Comparison of ENCODE assay signal across 8 cellular contexts in genomic region chr18:7568426-7568825, GRCh38. TPM values are rescaled to one million over a fixed set of nuclear protein-coding genes. Genes with fewer than 3 reads are reported as not detected.
DNase-seq lines count a peak whose midpoint lies in the region; ATAC-seq, FAIRE-seq and TF ChIP-seq lines count a peak whose summit lies in the region.

No MANE protein-coding gene starts in this region.

- ATAC-seq in HG03196 (IDR thresholded peaks at IDR 0.05; ENCODE audit: unreplicated experiment) = no peak

- H3K4me3 ChIP-seq in HUES48 (ENCODE audit: low read depth, low read length) (peak overlapping the region; percentile 83), brain microvascular endothelial cell (ENCODE audit: low read depth, low read length) (peak overlapping the region; percentile 78), small intestine (ENCODE audit: low read depth in 1 of 2, low read length in 2 of 2) (peak overlapping the region; percentile 63 to 75)

- H3K9ac ChIP-seq in HUES48 (ENCODE audit: low read depth, low read length) = peak overlapping the region; percentile 46; the same call in 1 of the 2 replicates

- H3K27ac ChIP-seq in HUES48 (ENCODE audit: low read depth, low read length) (peak overlapping the region; percentile 20), brain microvascular endothelial cell (peak overlapping the region; percentile 42), small intestine (ENCODE audit: low read depth in 1 of 2, low read length in 1 of 2) (peak overlapping the region in 1 of 2 donors; percentile 94)

- peak; percentile 50 for TF ChIP-seq CTCF in brain microvascular endothelial cell (IDR thresholded peaks at IDR 0.05; ENCODE audit: low read depth, low read length, missing control alignments)

- no peaks in the 10 kb centered on the region for H3K36me3 ChIP-seq in HUES48 (ENCODE audit: control insufficient read depth, insufficient read depth, low read length)
- H3K36me3 ChIP-seq in brain microvascular endothelial cell (replicated peaks) = no peaks in the 10 kb centered on the region
- no peaks in the 10 kb centered on the region for H3K36me3 ChIP-seq in small intestine (ENCODE audit: control insufficient read depth in 2 of 2, insufficient read depth in 2 of 2, low read length in 2 of 2)

- H3K4me1 ChIP-seq in HUES48 (ENCODE audit: control insufficient read depth, insufficient read depth, low read length) (no peaks in the 10 kb centered on the region), small intestine (ENCODE audit: control insufficient read depth in 2 of 2, insufficient read depth in 1 of 2, low read depth in 1 of 2, low read length in 1 of 2) (peaks cover 0 to 5% of the 10 kb centered on the region in 2 donors)

- H3K9me3 ChIP-seq in HUES48 (ENCODE audit: control insufficient read depth, insufficient read depth, low read length) = no peaks in the 10 kb centered on the region
- H3K9me3 ChIP-seq in small intestine (ENCODE audit: control insufficient read depth, low read depth) = no peaks in the 10 kb centered on the region

- WGBS in small intestine, 3 donors = 1 to 3% (median 2%) methylated on average over 21 to 44 of the region's 44 CpGs

- H3K27me3 ChIP-seq in HUES48 (ENCODE audit: control insufficient read depth, insufficient read depth, low read length) (peaks cover 43% of the 10 kb centered on the region), brain microvascular endothelial cell (replicated peaks) (no peaks in the 10 kb centered on the region), small intestine (ENCODE audit: control insufficient read depth in 2 of 2, insufficient read depth in 2 of 2, low read length in 2 of 2) (peaks cover 0 to 4% of the 10 kb centered on the region in 2 donors)

- in situ Hi-C loops in brain microvascular endothelial cell (cut with HindIII; ENCODE audit: low pct_ligation_motif_present, low sequenced_read_pairs) = no loop called here

- DNase-seq in brain microvascular endothelial cell = no peak
- peak; percentile 27 for DNase-seq in iris pigment epithelial cell (ENCODE audit: low read depth)
- no peak for DNase-seq in small intestine
- no peak for DNase-seq in H4 (ENCODE audit: low spot score)
- DNase-seq in NCI-H774 (lab: John Stamatoyannopoulos, UW) = no peak
- DNase-seq in NCI-H345 (lab: John Stamatoyannopoulos, UW) = no peak

- FAIRE-seq in small intestine (lab: Jason Lieb, UNC) = no peak

RNA-seq across cellular contexts. Expression of gene PTPRM, which starts 1.3 kb away (rescaled TPM):
- 10 to 100 TPM in 1 of 3 donors, 1 to 10 TPM in 2; 2.2 to 29.5 (median 6.8) TPM for polyA plus RNA-seq in small intestine
- 17.6 and 37.3 TPM in 2 replicates for total RNA-seq in H4 (2014; rRNA removed; shearing (Covaris generic))
